In the genomic region with DNA sequence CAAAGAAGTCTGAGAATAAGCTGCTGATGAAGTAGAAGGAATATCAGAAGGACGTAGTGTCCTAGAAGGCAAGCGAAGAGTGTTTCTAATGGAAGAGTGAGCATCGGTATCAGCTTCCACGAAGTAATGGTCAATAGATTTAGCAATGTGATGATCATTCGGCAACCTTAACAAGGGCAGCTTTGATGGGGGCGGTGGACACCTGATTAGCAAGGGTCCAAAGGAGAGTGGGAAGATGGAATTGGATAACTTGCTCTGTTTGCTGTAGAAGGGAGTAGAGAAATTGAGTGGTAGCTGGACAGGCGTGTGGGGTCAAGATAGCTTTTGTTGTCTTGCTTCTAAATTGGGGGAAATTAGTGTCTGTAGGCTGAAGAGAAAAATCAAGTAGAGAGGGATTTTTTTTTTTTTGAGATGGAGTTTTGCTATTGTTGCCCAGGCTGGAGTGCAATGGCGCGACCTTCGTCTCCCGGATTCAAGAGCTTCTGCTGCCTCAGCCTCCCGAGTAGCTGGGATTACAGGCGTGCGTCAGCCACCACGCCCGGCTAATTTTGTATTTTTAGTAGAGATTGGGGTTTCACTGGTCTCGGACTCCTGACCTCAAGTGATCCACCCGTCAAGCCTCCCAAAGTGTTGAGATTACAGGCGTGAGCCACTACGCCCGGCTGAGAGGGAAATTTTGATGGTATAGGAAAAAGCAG, we compare ENCODE assay signal across 7 cellular contexts. TPM values are rescaled to one million over a fixed set of nuclear protein-coding genes. Genes with fewer than 3 reads are reported as not detected.
DNase-seq lines count a peak whose midpoint lies in the region; ATAC-seq and TF ChIP-seq lines count a peak whose summit lies in the region.
"Had no signal": no experiment of that assay in that cellular context is flagged by ENCODE, and none has a peak within 500 bp of the region (broad histone marks: within the 10 kb centered on the region; RNA-seq: fewer than 3 reads in every experiment).

No MANE protein-coding gene starts in this region.

- no peaks in the 10 kb centered on the region for H3K9me2 ChIP-seq in SU-DHL-6 (replicated peaks; ENCODE audit: insufficient read depth, low read length)

- TF ChIP-seq CTCF in DND-41 (IDR thresholded peaks at IDR 0.05; ENCODE audit: borderline replicate concordance, extremely low read depth, low read length, poor library complexity, severe bottlenecking) (no peak), SU-DHL-6 (IDR thresholded peaks at IDR 0.05; ENCODE audit: insufficient read depth, low read length, poor library complexity, severe bottlenecking) (no peak), mucosa of descending colon (IDR thresholded peaks at IDR 0.05) (no peak)

- DNase-seq in DND-41, result no peak
- DNase-seq in mucosa of descending colon, result peak in 2 of 3 donors; percentile 31 to 40
- DNase-seq in RKO (ENCODE audit: low spot score), result no peak
- no peak for DNase-seq in HUDEP-2 (lab: John Stamatoyannopoulos, UW; ENCODE audit: unreplicated experiment in 76 of 76)
- DNase-seq: activated T-cell treated with anti-CD3 and anti-CD28 coated beads for 4 hours had no signal

- H3F3A ChIP-seq in SU-DHL-6 (ENCODE audit: insufficient read depth), result peaks cover 4% of the 10 kb centered on the region; the same call in 1 of the 2 replicates

- H3K9ac ChIP-seq in DND-41 (ENCODE audit: low read depth, low read length), result peak overlapping the region; percentile 66
- H3K9ac ChIP-seq in SU-DHL-6 (ENCODE audit: low read length), result peak overlapping the region; percentile 68; the same call in 1 of the 2 replicates

- H3K4me3 ChIP-seq in DND-41 (ENCODE audit: low read depth in 1 of 2, low read length in 2 of 2), result peak overlapping the region; percentile 19 to 68; a peak in 3 of 4 replicates
- H3K4me3 ChIP-seq in SU-DHL-6 (ENCODE audit: insufficient read depth, low read length, poor library complexity, severe bottlenecking), result no peak overlapping the region
- H3K4me3 ChIP-seq in mucosa of descending colon, result no peak overlapping the region

- peaks cover 29% of the 10 kb centered on the region for H3K4me1 ChIP-seq in DND-41 (ENCODE audit: insufficient read depth, low read length)
- peaks cover 17% of the 10 kb centered on the region for H3K4me1 ChIP-seq in mucosa of descending colon (ENCODE audit: low read depth)

- H3K27ac ChIP-seq in DND-41 (ENCODE audit: low read length) (peak overlapping the region; percentile 93), SU-DHL-6 (ENCODE audit: low read depth, low read length) (no peak overlapping the region)

- H3K36me3 ChIP-seq in DND-41 (ENCODE audit: insufficient read depth, low read length) (peaks cover 26% of the 10 kb centered on the region), SU-DHL-6 (ENCODE audit: low read length) (no peaks in the 10 kb centered on the region), mucosa of descending colon (ENCODE audit: low read depth) (peaks cover 3% of the 10 kb centered on the region)

- ATAC-seq in DND-41 (ENCODE audit: insufficient read depth, low read depth) (no peak), mucosa of descending colon (no peak), HG03108 (IDR thresholded peaks at IDR 0.05; ENCODE audit: unreplicated experiment) (no peak)

- H3K9me3 ChIP-seq in DND-41 (ENCODE audit: insufficient read depth, low read length, severe bottlenecking) (no peaks in the 10 kb centered on the region), SU-DHL-6 (ENCODE audit: insufficient read depth, low read length) (no peaks in the 10 kb centered on the region), mucosa of descending colon (no peaks in the 10 kb centered on the region)

- intact Hi-C loops in mucosa of descending colon (cut with DNase I, micrococcal nuclease), result no loop called here

- peak overlapping the region; percentile 83 for H3K4me2 ChIP-seq in DND-41 (ENCODE audit: insufficient read depth, low read length)
- peak overlapping the region; percentile 83 for H3K4me2 ChIP-seq in SU-DHL-6 (ENCODE audit: low read depth, low read length, poor library complexity, severe bottlenecking)

- H4K20me1 ChIP-seq in DND-41 (ENCODE audit: insufficient read depth, low read length) (no peaks in the 10 kb centered on the region), SU-DHL-6 (ENCODE audit: low read depth, low read length) (no peaks in the 10 kb centered on the region)

- H3K79me2 ChIP-seq in DND-41 (ENCODE audit: insufficient read depth, low read length) (no peaks in the 10 kb centered on the region), SU-DHL-6 (ENCODE audit: insufficient read depth, low read length) (no peaks in the 10 kb centered on the region)

- H2AFZ ChIP-seq in DND-41 (ENCODE audit: low read depth, low read length) (peak overlapping the region; percentile 78), SU-DHL-6 (ENCODE audit: low read depth, low read length, severe bottlenecking) (no peak overlapping the region)

- no peaks in the 10 kb centered on the region for H3K27me3 ChIP-seq in DND-41 (ENCODE audit: insufficient read depth, low read length, poor library complexity)
- H3K27me3 ChIP-seq in SU-DHL-6 (ENCODE audit: low read length), result no peaks in the 10 kb centered on the region

RNA-seq across cellular contexts. Expression of a gene that starts 13.9 kb away (rescaled TPM):
- under 1 TPM in 1 of 3 donors, not detected in 2; 0.28 TPM for total RNA-seq in mucosa of descending colon

RNA-seq across cellular contexts. Expression of a gene that starts 14.4 kb away (rescaled TPM):
- 100 to 1,000 TPM in 1 of 3 donors, 10 to 100 TPM in 2; 14.9 to 185 (median 84.0) TPM for total RNA-seq in mucosa of descending colon

RNA-seq across cellular contexts. Expression of a gene that starts 19.5 kb away (rescaled TPM):
- not detected for total RNA-seq in mucosa of descending colon

RNA-seq across cellular contexts. Expression of a gene that starts 25.0 kb away (rescaled TPM):
- 10 to 100 TPM; 56.4 to 77.2 (median 62.8) TPM for total RNA-seq in mucosa of descending colon

RNA-seq across cellular contexts. Expression of a gene that starts 38.4 kb away (rescaled TPM):
- total RNA-seq in mucosa of descending colon, result 10 to 100 TPM in 1 of 3 donors, 1 to 10 TPM in 2; 8.0 to 19.1 (median 9.6) TPM

Comparison
In these comparisons a context has a peak if more than half of its experiments do, and no peak if none do; other contexts are left out.
1. DNase-seq: peak in mucosa of descending colon (2 of 3); none in DND-41 (single experiment), RKO (single experiment) and HUDEP-2 (0 of 76).
2. H3K4me3 ChIP-seq: peak in DND-41 (2 of 2); none in SU-DHL-6 (single experiment) and mucosa of descending colon (single experiment).